ENCODE assay signal across 30 cellular contexts in the genomic region with DNA sequence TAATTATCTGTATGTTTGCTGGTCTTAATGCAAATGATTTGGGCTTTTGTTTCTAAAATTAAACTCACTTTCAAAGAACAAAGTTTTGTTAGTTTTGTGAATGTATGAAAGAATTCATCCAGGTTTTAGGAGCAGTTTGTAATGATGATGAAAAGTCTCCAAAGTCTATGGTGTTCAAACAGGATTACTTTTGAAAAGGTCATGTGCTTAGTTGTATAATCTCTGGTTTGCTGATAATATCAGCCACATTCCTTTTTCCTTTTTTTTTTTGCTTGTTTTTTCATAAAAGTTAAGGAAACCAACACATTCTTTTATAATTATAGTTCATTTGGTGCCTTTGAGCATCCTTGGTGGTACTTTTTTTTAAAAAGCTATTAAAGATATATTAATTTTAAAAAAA.
DNase-seq lines count a peak whose midpoint lies in the region; ATAC-seq and TF ChIP-seq lines count a peak whose summit lies in the region.
"Had no signal": no experiment of that assay in that cellular context is flagged by ENCODE, and none has a peak within 500 bp of the region (broad histone marks: within the 10 kb centered on the region; RNA-seq: fewer than 3 reads in every experiment).

No MANE protein-coding gene starts in this region.

- peaks cover 10% of the 10 kb centered on the region for H3K4me1 ChIP-seq in mammary epithelial cell (ENCODE audit: insufficient read depth, low read length)
- H3K4me1 ChIP-seq: sigmoid colon had no signal

- no peak overlapping the region for H3K4me2 ChIP-seq in mammary epithelial cell (ENCODE audit: insufficient read depth, low read depth, low read length)
- H3K4me2 ChIP-seq: KMS-11 had no signal

- dilution Hi-C loops in mammary epithelial cell (cut with HindIII; ENCODE audit: low sequenced_read_pairs): no loop called here

- H3K4me3 Mint-ChIP-seq in MCF 10A (ENCODE audit: unreplicated experiment): no peak overlapping the region
- H3K4me3 Mint-ChIP-seq in activated B cell treated with CpG ODN at 0.5 μM for 24 hours: no peak overlapping the region
- H3K4me3 Mint-ChIP-seq in mesothelial cell of epicardium: no peak overlapping the region
- H3K4me3 Mint-ChIP-seq in T-helper 2 cell treated with Interferon-gamma antibody and Interleukin-4, amounts not matched to agents 5 μg/mL and 100 μg/mL, for 36 hours: no peak overlapping the region
- H3K4me3 Mint-ChIP-seq: activated CD4-positive, alpha-beta T cell treated with anti-CD3 and anti-CD28 coated beads, Interleukin-2, amount 10 ng/mL, durations not matched to agents 24 days and 14 days; activated naive CD8-positive, alpha-beta T cell treated with anti-CD3 and anti-CD28 coated beads, Interleukin-2, amount 10 ng/mL, durations not matched to agents 7 days and 5 days; CD8-positive, alpha-beta T cell had no signal

- POLR2A ChIA-PET in MCF 10A (lab: Yijun Ruan, JAX): interaction anchor here (0.8 to 2.9 kb wide), 9 partner anchors 11 to 392 kb away, joined by 3 to 10 read pairs (median 4); no protein-coding TSS in a partner anchor
- POLR2A ChIA-PET in activated B cell treated with CpG ODN at 0.5 μM for 24 hours (lab: Charles Lee): interaction anchor here (0.8 to 3.5 kb wide), 3 partner anchors 19 to 28 kb away, joined by 3 to 27 read pairs (median 16); no protein-coding TSS in a partner anchor

- H3K4me3 ChIP-seq in mammary epithelial cell (replicated peaks in 1 of 3; ENCODE audit: insufficient read depth in 1 of 3, low read depth in 2 of 3, low read length in 3 of 3): no peak overlapping the region
- H3K4me3 ChIP-seq: cardiac muscle cell, coronary artery, heart left ventricle, sigmoid colon had no signal

- no peak overlapping the region for H3K27ac ChIP-seq in mammary epithelial cell (ENCODE audit: insufficient read depth, low read depth, low read length)
- H3K27ac ChIP-seq: cardiac muscle cell, coronary artery, KMS-11, sigmoid colon, WERI-Rb-1 had no signal

- H3K9me3 ChIP-seq in mammary epithelial cell (replicated peaks; ENCODE audit: insufficient read depth, low read length): no peaks in the 10 kb centered on the region
- H3K9me3 ChIP-seq: heart left ventricle, sigmoid colon had no signal

- BruUV-seq in MCF 10A (replicated peaks; lab: Mats Ljungman, UMichigan) (no TSS peak), mammary epithelial cell (replicated peaks; lab: Mats Ljungman, UMichigan) (no TSS peak)

- ATAC-seq in activated B cell treated with CpG ODN at 0.5 μM for 24 hours (ENCODE audit: low read depth) (no peak), HG03342 (IDR thresholded peaks at IDR 0.05; ENCODE audit: unreplicated experiment) (no peak)
- ATAC-seq: CD8-positive, alpha-beta T cell; PC-3 had no signal

- in situ Hi-C loops in mammary epithelial cell (cut with MboI; ENCODE audit: low sequenced_read_pairs in 2 of 2) (no loop called here), GM13976 (cut with MboI; ENCODE audit: low sequenced_read_pairs, unreplicated experiment) (no loop called here)

- no peak overlapping the region for H2AFZ ChIP-seq in mammary epithelial cell (ENCODE audit: low read depth, low read length)

- H3K27me3 Mint-ChIP-seq in MCF 10A (ENCODE audit: insufficient read depth, unreplicated experiment) (no peaks in the 10 kb centered on the region), activated B cell treated with CpG ODN at 0.5 μM for 24 hours (no peaks in the 10 kb centered on the region), mesothelial cell of epicardium (ENCODE audit: low read depth) (peaks cover 2% of the 10 kb centered on the region)
- no peaks in the 10 kb centered on the region for H3K27me3 Mint-ChIP-seq in T-helper 2 cell treated with Interferon-gamma antibody and Interleukin-4, amounts not matched to agents 5 μg/mL and 100 μg/mL, for 36 hours (ENCODE audit: low read depth)
- H3K27me3 Mint-ChIP-seq: activated CD4-positive, alpha-beta T cell treated with anti-CD3 and anti-CD28 coated beads, Interleukin-2, amount 10 ng/mL, durations not matched to agents 24 days and 14 days; activated naive CD8-positive, alpha-beta T cell treated with anti-CD3 and anti-CD28 coated beads, Interleukin-2, amount 10 ng/mL, durations not matched to agents 7 days and 5 days; naive thymus-derived CD4-positive, alpha-beta T cell had no signal

- H4K20me1 ChIP-seq in mammary epithelial cell (ENCODE audit: insufficient read depth, low read length): no peaks in the 10 kb centered on the region

- intact Hi-C loops in MCF 10A (cut with micrococcal nuclease) (no loop called here), mammary epithelial cell (cut with micrococcal nuclease) (no loop called here), activated B cell treated with CpG ODN at 0.5 μM for 24 hours (cut with micrococcal nuclease) (no loop called here)

- DNase-seq in MCF 10A (ENCODE audit: unreplicated experiment): no peak
- DNase-seq in mammary epithelial cell: no peak
- DNase-seq in activated B cell treated with CpG ODN at 0.5 μM for 24 hours: no peak
- no peak for DNase-seq in mesothelial cell of epicardium (ENCODE audit: low spot score in 2 of 2, unreplicated experiment in 2 of 2)
- DNase-seq in SW 1271 (lab: John Stamatoyannopoulos, UW): no peak
- no peak for DNase-seq in GM13976 (ENCODE audit: low spot score)
- DNase-seq in T-helper 2 cell treated with Interferon-gamma antibody and Interleukin-4, amounts not matched to agents 5 μg/mL and 100 μg/mL, for 36 hours (ENCODE audit: low spot score): no peak
- DNase-seq: activated effector memory CD4-positive, alpha-beta T cell treated with Interleukin-2 at 50 U/mL for 16 hours; activated naive CD8-positive, alpha-beta T cell treated with anti-CD3 and anti-CD28 coated beads, Interleukin-2, amount 10 ng/mL, durations not matched to agents 7 days and 5 days; CD8-positive, alpha-beta T cell; DMS 273 treated with DMSO at 0.1 percent for 48 hours; effector memory CD4-positive, alpha-beta T cell; EL; H7; naive thymus-derived CD4-positive, alpha-beta T cell; NCI-H1436; NCI-H226; NCI-H526 treated with DMSO at 0.1 percent for 48 hours; NK-92 treated with Interleukin-12 subunit alpha and Interleukin-12 subunit beta, amount 100 ng/mL, for 24 hours; PC-3; sigmoid colon; stimulated activated CD4-positive, alpha-beta T cell treated with anti-CD3 and anti-CD28 coated beads, Interleukin-4, amount 100 ng/mL, for 1 hour; T-helper 9 cell; WERI-Rb-1 had no signal

- H3K27me3 ChIP-seq in mammary epithelial cell (ENCODE audit: insufficient read depth, low read length): no peaks in the 10 kb centered on the region
- H3K27me3 ChIP-seq: cardiac muscle cell, heart left ventricle, sigmoid colon had no signal

- H3K36me3 ChIP-seq in mammary epithelial cell (ENCODE audit: insufficient read depth, low read length): peaks cover 15% of the 10 kb centered on the region
- H3K36me3 ChIP-seq: cardiac muscle cell, WERI-Rb-1 had no signal

- TF ChIP-seq CTCF in MCF 10A (IDR thresholded peaks at IDR 0.05; ENCODE audit: unreplicated experiment) (no peak), mammary epithelial cell (conservative IDR thresholded peaks at IDR 0.05 in 1 of 2, IDR thresholded peaks at IDR 0.05 in 1 of 2; ENCODE audit: extremely low read depth in 1 of 2, insufficient read depth in 1 of 2, low read depth in 1 of 2, low read length in 2 of 2) (no peak), activated B cell treated with CpG ODN at 0.5 μM for 24 hours (IDR thresholded peaks at IDR 0.05) (no peak), mesothelial cell of epicardium (IDR thresholded peaks at IDR 0.05; ENCODE audit: unreplicated experiment) (no peak), GM13976 (IDR thresholded peaks at IDR 0.05; ENCODE audit: borderline replicate concordance, control extremely low read depth, extremely low read depth, insufficient read depth, missing control alignments) (no peak)

- peaks cover 32% of the 10 kb centered on the region for H3K79me2 ChIP-seq in mammary epithelial cell (ENCODE audit: insufficient read depth, low read length)

- CTCF ChIA-PET in MCF 10A (lab: Yijun Ruan, JAX) (interaction anchor here (0.7 to 1.8 kb wide), 6 partner anchors 14 to 1407 kb away, joined by 3 to 4 read pairs (median 3); no protein-coding TSS in a partner anchor), mammary epithelial cell (lab: Charles Lee; ENCODE audit: low non-redundant PET) (no interaction called here), activated B cell treated with CpG ODN at 0.5 μM for 24 hours (lab: Charles Lee) (interaction anchor here (1.0 to 2.7 kb wide), 6 partner anchors 9 to 31 kb away, joined by 3 to 12 read pairs (median 3); no protein-coding TSS in a partner anchor)

- H3K36me3 Mint-ChIP-seq in MCF 10A (ENCODE audit: insufficient read depth, unreplicated experiment) (peaks cover 74% of the 10 kb centered on the region), activated B cell treated with CpG ODN at 0.5 μM for 24 hours (ENCODE audit: low read depth) (peaks cover 61% of the 10 kb centered on the region), mesothelial cell of epicardium (no peaks in the 10 kb centered on the region)
- peaks cover 53% of the 10 kb centered on the region for H3K36me3 Mint-ChIP-seq in T-helper 2 cell treated with Interferon-gamma antibody and Interleukin-4, amounts not matched to agents 5 μg/mL and 100 μg/mL, for 36 hours (ENCODE audit: low read depth)

- H3K9me3 Mint-ChIP-seq in MCF 10A (ENCODE audit: unreplicated experiment) (no peaks in the 10 kb centered on the region), activated B cell treated with CpG ODN at 0.5 μM for 24 hours (no peaks in the 10 kb centered on the region), mesothelial cell of epicardium (no peaks in the 10 kb centered on the region)
- no peaks in the 10 kb centered on the region for H3K9me3 Mint-ChIP-seq in T-helper 2 cell treated with Interferon-gamma antibody and Interleukin-4, amounts not matched to agents 5 μg/mL and 100 μg/mL, for 36 hours
- H3K9me3 Mint-ChIP-seq: activated CD4-positive, alpha-beta T cell treated with anti-CD3 and anti-CD28 coated beads, Interleukin-2, amount 10 ng/mL, durations not matched to agents 24 days and 14 days; activated naive CD8-positive, alpha-beta T cell treated with anti-CD3 and anti-CD28 coated beads, Interleukin-2, amount 10 ng/mL, durations not matched to agents 7 days and 5 days; CD8-positive, alpha-beta T cell; naive thymus-derived CD4-positive, alpha-beta T cell had no signal

- H3K27ac Mint-ChIP-seq in MCF 10A (ENCODE audit: low read depth, unreplicated experiment) (peak overlapping the region; percentile 57), activated B cell treated with CpG ODN at 0.5 μM for 24 hours (peak overlapping the region; percentile 80), mesothelial cell of epicardium (peak overlapping the region; percentile 9)
- no peak overlapping the region for H3K27ac Mint-ChIP-seq in T-helper 2 cell treated with Interferon-gamma antibody and Interleukin-4, amounts not matched to agents 5 μg/mL and 100 μg/mL, for 36 hours
- H3K27ac Mint-ChIP-seq: activated CD4-positive, alpha-beta T cell treated with anti-CD3 and anti-CD28 coated beads, Interleukin-2, amount 10 ng/mL, durations not matched to agents 24 days and 14 days; activated naive CD8-positive, alpha-beta T cell treated with anti-CD3 and anti-CD28 coated beads, Interleukin-2, amount 10 ng/mL, durations not matched to agents 7 days and 5 days had no signal

- no peak overlapping the region for H3K9ac ChIP-seq in mammary epithelial cell (ENCODE audit: insufficient read depth, low read length)
- H3K9ac ChIP-seq: KMS-11 had no signal

- H3K4me1 Mint-ChIP-seq in MCF 10A (ENCODE audit: insufficient read depth, unreplicated experiment) (peaks cover 16% of the 10 kb centered on the region), activated B cell treated with CpG ODN at 0.5 μM for 24 hours (peaks cover 59% of the 10 kb centered on the region), mesothelial cell of epicardium (peaks cover 23% of the 10 kb centered on the region)
- H3K4me1 Mint-ChIP-seq in T-helper 2 cell treated with Interferon-gamma antibody and Interleukin-4, amounts not matched to agents 5 μg/mL and 100 μg/mL, for 36 hours (ENCODE audit: low read depth): peaks cover 31% of the 10 kb centered on the region
